Comparison of ENCODE assay signal across 9 cellular contexts in genomic region chr7:100335566-100336466, GRCh38. TPM values are rescaled to one million over a fixed set of nuclear protein-coding genes. Genes with fewer than 3 reads are reported as not detected.
DNase-seq lines count a peak whose midpoint lies in the region; ATAC-seq, FAIRE-seq and TF ChIP-seq lines count a peak whose summit lies in the region.
"Not testable (repeated sequence)": the region's sequence is repeated elsewhere in the genome, so short reads cannot be mapped to it uniquely, and the experiment has no call there.
"Had no signal": no experiment of that assay in that cellular context is flagged by ENCODE, and none has a peak within 500 bp of the region (broad histone marks: within the 10 kb centered on the region; RNA-seq: fewer than 3 reads in every experiment).

No MANE protein-coding gene starts in this region.

- H3K27ac ChIP-seq in kidney (ENCODE audit: low read depth in 2 of 2, low read length in 2 of 2): peak overlapping the region; percentile 96 to 97

- peak overlapping the region; percentile 48 to 75 for H3K9ac ChIP-seq in kidney (ENCODE audit: low read length in 2 of 2)

- not testable (repeated sequence) for H3K36me3 ChIP-seq in kidney (ENCODE audit: control insufficient read depth in 1 of 2, insufficient read depth in 2 of 2, low read length in 2 of 2)

- DNase-seq in AG10803 (ENCODE audit: low read depth) (peak; percentile 89), NCI-H446 (lab: John Stamatoyannopoulos, UW) (peak; percentile 64 to 88), cerebellar cortex (ENCODE audit: low spot score) (peak; percentile 95), kidney (peak; percentile 97)
- DNase-seq in stimulated activated CD4-positive, alpha-beta T cell treated with anti-CD3 and anti-CD28 coated beads, Interleukin-15, amount 100 ng/mL, for 1 hour (ENCODE audit: low read depth in 1 of 2, low spot score in 1 of 2): peak; percentile 67 to 69

- peak; percentile 96 for ATAC-seq in GM19035 (IDR thresholded peaks at IDR 0.05; ENCODE audit: unreplicated experiment)
- peak; percentile 91 for ATAC-seq in HG03342 (IDR thresholded peaks at IDR 0.05; ENCODE audit: unreplicated experiment)
- ATAC-seq in activated CD4-positive, CD25-positive, alpha-beta regulatory T cell treated with anti-CD3 and anti-CD28 coated beads, Interleukin-2, amount 50 U/mL, for 24 hours: peak; percentile 93

- not testable (repeated sequence) for H3K4me1 ChIP-seq in kidney (ENCODE audit: control insufficient read depth in 1 of 2, insufficient read depth in 1 of 2, low read depth in 1 of 2, low read length in 2 of 2)

- H3K4me3 ChIP-seq in AG10803 (ENCODE audit: low read length) (peak overlapping the region; percentile 75), kidney (ENCODE audit: low read length in 2 of 2) (peak overlapping the region; percentile 73 to 77)

- not testable (repeated sequence) for H3K9me3 ChIP-seq in kidney (ENCODE audit: control insufficient read depth in 1 of 2, low read length in 2 of 2)

- not testable (repeated sequence) for TF ChIP-seq CTCF in AG10803 (conservative IDR thresholded peaks at IDR 0.05; ENCODE audit: low read length); kidney (IDR thresholded peaks at IDR 0.05; ENCODE audit: borderline replicate concordance, extremely low read depth, insufficient read depth)

- peak; percentile 91 for FAIRE-seq in kidney (lab: Jason Lieb, UNC)

- intact Hi-C loops in kidney (cut with DNase I): not testable (repeated sequence)

RNA-seq across cellular contexts. Expression of gene PILRB, which starts 22.1 kb away (rescaled TPM):
- total RNA-seq in kidney: 76.4 TPM
- polyA plus RNA-seq in kidney (ENCODE audit: insufficient read depth, low read depth, low replicate concordance): 45.0 TPM

RNA-seq across cellular contexts. Expression of gene SPDYE3, which starts 28.3 kb away (rescaled TPM):
- total RNA-seq in kidney: not detected
- not detected for polyA plus RNA-seq in kidney (ENCODE audit: insufficient read depth, low read depth, low replicate concordance)
- total RNA-seq: T-helper 2 cell treated with Interferon-gamma antibody and Interleukin-4, amounts not matched to agents 100 ng/mL and 5 ng/mL, for 36 hours had no signal

RNA-seq across cellular contexts. Expression of gene PILRA, which starts 37.5 kb away (rescaled TPM):
- 18.8 TPM for total RNA-seq in kidney
- 15.4 TPM for polyA plus RNA-seq in kidney (ENCODE audit: insufficient read depth, low read depth, low replicate concordance)

Comparison
In these comparisons a context has a peak if more than half of its experiments do, and no peak if none do; other contexts are left out.
1. Peak in every context shown above with its lines: DNase-seq, ATAC-seq, H3K4me3 ChIP-seq and H3K27ac ChIP-seq.